In the genomic region with DNA sequence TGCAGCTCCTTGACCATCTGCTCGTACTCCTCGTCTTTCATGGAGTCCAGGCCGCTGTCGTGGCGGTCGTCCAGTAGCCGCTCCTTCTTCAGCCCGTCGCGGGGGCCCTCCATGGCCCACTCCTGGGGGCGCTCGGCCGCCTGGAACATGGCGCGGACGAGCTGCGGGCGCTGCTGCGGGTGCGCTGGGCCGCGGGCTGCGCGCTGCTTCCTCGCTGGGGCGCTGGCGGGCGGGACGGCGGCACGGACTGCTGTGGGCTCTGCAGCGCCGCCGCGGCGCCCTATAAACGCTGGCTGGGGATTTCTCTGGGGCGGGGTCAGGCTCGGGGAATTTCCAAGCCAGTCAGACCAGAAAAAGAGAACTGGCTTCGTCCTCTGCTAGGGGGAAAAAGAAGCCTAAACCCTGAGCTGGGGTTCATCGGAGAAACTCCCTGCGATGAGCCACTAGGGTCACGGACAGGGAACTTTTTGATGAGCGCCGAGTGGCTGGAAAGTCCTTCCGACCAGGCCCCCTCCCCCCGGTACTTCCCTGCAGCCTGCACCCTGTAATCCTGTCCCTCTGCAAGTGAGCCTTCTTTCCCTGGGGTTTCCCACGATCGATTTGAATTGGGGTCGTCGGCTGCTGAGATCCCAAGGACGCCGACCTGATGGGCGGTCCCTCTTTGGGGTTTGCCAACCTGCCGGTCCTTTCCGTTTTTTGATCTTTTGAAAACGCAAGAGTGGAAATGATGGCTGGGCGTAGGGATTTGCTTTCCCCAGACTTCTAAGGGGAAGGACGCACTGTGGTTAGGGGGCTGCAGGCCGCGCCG, we compare ENCODE assay signal across 1 cellular context.
TF ChIP-seq lines count a peak whose summit lies in the region.

NFKBIA (minus strand) TSS at position 254 of the 808 bp plus-strand sequence; CDS start at position 149, 105 bp downstream.

TF ChIP-seq in HCT116, 20 proteins besides CTCF, POLR2A, EP300 and RAD21 (continued from another document):
- TF ChIP-seq MAX (IDR thresholded peaks at IDR 0.05) (peak; percentile 41), ZFX (IDR thresholded peaks at IDR 0.05) (peak; percentile 92), FOSL1 (IDR thresholded peaks at IDR 0.05; ENCODE audit: low read depth) (no peak), CEBPB (IDR thresholded peaks at IDR 0.05; ENCODE audit: low read depth) (no peak), SIN3A (IDR thresholded peaks at IDR 0.05; ENCODE audit: low read depth) (0 out of 2 replicates have a peak, but pooled peaks have one; percentile 54), TCF7L2 (IDR thresholded peaks at IDR 0.05; ENCODE audit: borderline replicate concordance, extremely low read depth, insufficient read depth, insufficient read length) (peak; percentile 63), POLR2AphosphoS5 (IDR thresholded peaks at IDR 0.05; ENCODE audit: low read depth, low read length) (peak; percentile 93), ZBTB33 (IDR thresholded peaks at IDR 0.05; ENCODE audit: extremely low read depth, insufficient replicate concordance, low read length) (no peak), JUND (IDR thresholded peaks at IDR 0.05) (no peak), CBX3 (IDR thresholded peaks at IDR 0.05; ENCODE audit: low read depth) (no peak), YY1 (IDR thresholded peaks at IDR 0.05; ENCODE audit: extremely low read depth, insufficient replicate concordance, low read depth, low read length) (peak; percentile 70), SP1 (IDR thresholded peaks at IDR 0.05; ENCODE audit: low read depth) (peak; percentile 43; the same call in 1 of the 2 replicates), EGR1 (IDR thresholded peaks at IDR 0.05; ENCODE audit: low read depth) (no peak), ELF1 (IDR thresholded peaks at IDR 0.05; ENCODE audit: borderline replicate concordance, low read depth) (no peak), EZH2phosphoT487 (IDR thresholded peaks at IDR 0.05; ENCODE audit: borderline replicate concordance) (no peak), SRF (IDR thresholded peaks at IDR 0.05; ENCODE audit: low read depth) (no peak)
- TF ChIP-seq, protein P1, sequence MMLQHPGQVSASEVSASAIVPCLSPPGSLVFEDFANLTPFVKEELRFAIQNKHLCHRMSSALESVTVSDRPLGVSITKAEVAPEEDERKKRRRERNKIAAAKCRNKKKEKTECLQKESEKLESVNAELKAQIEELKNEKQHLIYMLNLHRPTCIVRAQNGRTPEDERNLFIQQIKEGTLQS (IDR thresholded peaks at IDR 0.05): no peak
TF ChIP-seq in HCT116: peak in this region for 7.
